In the genomic region with DNA sequence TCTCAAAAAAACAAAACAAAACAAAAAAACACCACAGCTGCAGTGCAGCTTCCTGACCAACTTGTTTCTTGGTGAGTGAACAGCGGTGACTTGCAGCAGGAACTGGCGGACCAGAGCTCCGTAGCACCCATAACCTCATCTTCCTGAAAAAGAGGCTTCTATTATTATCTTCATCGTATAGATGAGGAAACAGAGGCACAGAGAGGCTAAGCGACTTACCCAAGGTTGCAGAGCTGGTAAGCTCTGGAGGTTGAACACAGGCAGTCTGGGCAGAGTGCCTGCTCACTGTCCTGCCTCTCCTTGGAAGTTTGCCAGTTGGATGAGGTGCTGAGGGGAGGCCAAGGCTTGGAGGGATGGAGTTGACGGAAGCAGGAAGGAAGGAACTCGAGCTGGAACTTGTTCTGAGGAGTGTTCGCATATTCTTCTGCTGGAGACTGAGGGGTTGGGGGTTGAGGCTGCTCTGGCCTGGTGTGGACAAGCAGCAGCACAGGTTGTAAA, we compare ENCODE assay signal across 10 cellular contexts. TPM values are rescaled to one million over a fixed set of nuclear protein-coding genes. Genes with fewer than 3 reads are reported as not detected.
DNase-seq lines count a peak whose midpoint lies in the region; ATAC-seq and TF ChIP-seq lines count a peak whose summit lies in the region.
"Had no signal": no experiment of that assay in that cellular context is flagged by ENCODE, and none has a peak within 500 bp of the region (broad histone marks: within the 10 kb centered on the region; RNA-seq: fewer than 3 reads in every experiment).

No MANE protein-coding gene starts in this region.

- no peak overlapping the region for H2BK15ac ChIP-seq in mesenchymal stem cell (ENCODE audit: low read depth, poor library complexity, severe bottlenecking)

- CTCF ChIA-PET in activated CD8-positive, alpha-beta T cell treated with anti-CD3 and anti-CD28 coated beads, Interleukin-2, amount 10 ng/mL, durations not matched to agents 7 days and 5 days (lab: Charles Lee), result interaction anchor here (0.9 to 2.3 kb wide), 4 partner anchors 9 to 18 kb away, joined by 3 to 12 read pairs (median 3); no protein-coding TSS in a partner anchor

- H3K18ac ChIP-seq in mesenchymal stem cell (ENCODE audit: low read depth in 1 of 2, low read length in 2 of 2), result no peak overlapping the region

- no peak overlapping the region for H3K4ac ChIP-seq in mesenchymal stem cell (ENCODE audit: low read depth in 1 of 2, low read length in 2 of 2)

- H3K4me1 ChIP-seq in mesenchymal stem cell (ENCODE audit: control insufficient read depth, insufficient read depth, low read depth, low read length), result peaks cover 8% of the 10 kb centered on the region

- no peaks in the 10 kb centered on the region for H3K9me3 ChIP-seq in mesenchymal stem cell (ENCODE audit: control insufficient read depth, low read length)
- H3K9me3 ChIP-seq in WERI-Rb-1 (ENCODE audit: severe bottlenecking), result no peaks in the 10 kb centered on the region

- H3K36me3 ChIP-seq in mesenchymal stem cell (ENCODE audit: control insufficient read depth in 1 of 2, insufficient read depth in 2 of 2, low read depth in 1 of 2, low read length in 2 of 2) (no peaks in the 10 kb centered on the region), WERI-Rb-1 (no peaks in the 10 kb centered on the region)

- H3K9ac ChIP-seq in mesenchymal stem cell (ENCODE audit: low read length), result no peak overlapping the region

- peak; percentile 64 for ATAC-seq in activated CD8-positive, alpha-beta T cell treated with anti-CD3 and anti-CD28 coated beads, Interleukin-2, amount 10 ng/mL, durations not matched to agents 7 days and 5 days
- no peak for ATAC-seq in HG02970 (IDR thresholded peaks at IDR 0.05; ENCODE audit: low FRiP score, unreplicated experiment)

- TF ChIP-seq EP300 in Ishikawa (IDR thresholded peaks at IDR 0.05; ENCODE audit: borderline replicate concordance), result no peak

- no peak overlapping the region for H2BK120ac ChIP-seq in mesenchymal stem cell (ENCODE audit: low read depth, low read length)

- H3K79me1 ChIP-seq in mesenchymal stem cell (replicated peaks; ENCODE audit: low read length, poor library complexity, severe bottlenecking), result no peaks in the 10 kb centered on the region

- H2BK5ac ChIP-seq in mesenchymal stem cell (ENCODE audit: low read depth, low read length, poor library complexity, severe bottlenecking), result no peak overlapping the region

- H3K27ac Mint-ChIP-seq in activated CD8-positive, alpha-beta T cell treated with anti-CD3 and anti-CD28 coated beads, Interleukin-2, amount 10 ng/mL, durations not matched to agents 7 days and 5 days, result peak overlapping the region; percentile 77
- H3K27ac Mint-ChIP-seq: dendritic cell treated with granulocyte-macrophage colony-stimulating factor and Interleukin-4, amounts not matched to agents 40 ng/mL and 50 ng/mL, for 4 days had no signal

- H3K4me2 ChIP-seq in mesenchymal stem cell (ENCODE audit: low read length, poor library complexity, severe bottlenecking), result no peak overlapping the region

- H3K14ac ChIP-seq in mesenchymal stem cell (ENCODE audit: low read length in 2 of 2), result peak overlapping the region in 1 of 2 experiments; percentile 53

- no peak overlapping the region for H2AK5ac ChIP-seq in mesenchymal stem cell (ENCODE audit: low read length, severe bottlenecking)

- 74% methylated on average over 8 of the region's 8 CpGs for WGBS in mesenchymal stem cell

- H3K4me3 ChIP-seq in mesenchymal stem cell (ENCODE audit: insufficient read depth in 1 of 2, low read depth in 1 of 2, low read length in 2 of 2) (no peak overlapping the region), WERI-Rb-1 (ENCODE audit: low read depth, low read length) (no peak overlapping the region)
- H3K4me3 ChIP-seq: SK-N-MC had no signal

- H3K4me3 Mint-ChIP-seq in activated CD8-positive, alpha-beta T cell treated with anti-CD3 and anti-CD28 coated beads, Interleukin-2, amount 10 ng/mL, durations not matched to agents 7 days and 5 days, result peak overlapping the region; percentile 23
- H3K4me3 Mint-ChIP-seq: dendritic cell treated with granulocyte-macrophage colony-stimulating factor and Interleukin-4, amounts not matched to agents 40 ng/mL and 50 ng/mL, for 4 days had no signal

- no peak overlapping the region for H3K27ac ChIP-seq in mesenchymal stem cell (ENCODE audit: low read length, poor library complexity, severe bottlenecking)
- H3K27ac ChIP-seq in WERI-Rb-1, result no peak overlapping the region
- H3K27ac ChIP-seq: SK-N-MC had no signal

- no peak for TF ChIP-seq RAD21 in Ishikawa (IDR thresholded peaks at IDR 0.05; ENCODE audit: low read depth)

- no peak for TF ChIP-seq CTCF in WERI-Rb-1 (IDR thresholded peaks at IDR 0.05; ENCODE audit: low read depth, low read length)

- peaks cover 20% of the 10 kb centered on the region for H3K4me1 Mint-ChIP-seq in activated CD8-positive, alpha-beta T cell treated with anti-CD3 and anti-CD28 coated beads, Interleukin-2, amount 10 ng/mL, durations not matched to agents 7 days and 5 days (ENCODE audit: low read depth)

- POLR2A ChIA-PET in activated CD8-positive, alpha-beta T cell treated with anti-CD3 and anti-CD28 coated beads, Interleukin-2, amount 10 ng/mL, durations not matched to agents 7 days and 5 days (lab: Charles Lee), result interaction anchor here (1.0 to 1.9 kb wide), 3 partner anchors 11 to 45 kb away, joined by 3 to 13 read pairs (median 3); no protein-coding TSS in a partner anchor

- H3K27me3 Mint-ChIP-seq in activated CD8-positive, alpha-beta T cell treated with anti-CD3 and anti-CD28 coated beads, Interleukin-2, amount 10 ng/mL, durations not matched to agents 7 days and 5 days (ENCODE audit: low read depth), result peaks cover 2% of the 10 kb centered on the region

- H3K23ac ChIP-seq in mesenchymal stem cell (ENCODE audit: low read length in 2 of 2), result no peak overlapping the region

- H3K36me3 Mint-ChIP-seq in activated CD8-positive, alpha-beta T cell treated with anti-CD3 and anti-CD28 coated beads, Interleukin-2, amount 10 ng/mL, durations not matched to agents 7 days and 5 days (ENCODE audit: low read depth), result no peaks in the 10 kb centered on the region

- peak overlapping the region; percentile 18 for H2AFZ ChIP-seq in mesenchymal stem cell (ENCODE audit: low read depth, low read length)

- H2BK12ac ChIP-seq in mesenchymal stem cell (ENCODE audit: low read length in 2 of 2), result no peak overlapping the region

- no peaks in the 10 kb centered on the region for H3K9me3 Mint-ChIP-seq in activated CD8-positive, alpha-beta T cell treated with anti-CD3 and anti-CD28 coated beads, Interleukin-2, amount 10 ng/mL, durations not matched to agents 7 days and 5 days (ENCODE audit: insufficient read depth)
- H3K9me3 Mint-ChIP-seq: dendritic cell treated with granulocyte-macrophage colony-stimulating factor and Interleukin-4, amounts not matched to agents 40 ng/mL and 50 ng/mL, for 4 days had no signal

- DNase-seq in EL, result peak; percentile 63
- DNase-seq in activated CD8-positive, alpha-beta T cell treated with anti-CD3 and anti-CD28 coated beads, Interleukin-2, amount 10 ng/mL, durations not matched to agents 7 days and 5 days, result peak; percentile 46
- no peak for DNase-seq in mesenchymal stem cell
- no peak for DNase-seq in WERI-Rb-1
- DNase-seq in activated CD8-positive, alpha-beta memory T cell treated with anti-CD3 and anti-CD28 coated beads, Interleukin-2, amount 50 U/mL, for 48 hours, result no peak
- no peak for DNase-seq in occipital lobe (lab: John Stamatoyannopoulos, UW)

- H3K27me3 ChIP-seq in mesenchymal stem cell (ENCODE audit: control insufficient read depth in 1 of 2, insufficient read depth in 1 of 2, low read length in 2 of 2), result peaks cover 50 to 68% of the 10 kb centered on the region in 2 experiments
- no peaks in the 10 kb centered on the region for H3K27me3 ChIP-seq in WERI-Rb-1 (ENCODE audit: insufficient read depth, low read depth, severe bottlenecking)

- no peak overlapping the region for H4K91ac ChIP-seq in mesenchymal stem cell (ENCODE audit: low read length)

- no peak overlapping the region for H4K8ac ChIP-seq in mesenchymal stem cell (ENCODE audit: low read length)

TF ChIP-seq in Ishikawa, 13 proteins besides CTCF, POLR2A, EP300 and RAD21:
- TF ChIP-seq TAF1 (IDR thresholded peaks at IDR 0.05; ENCODE audit: low read depth) (no peak), CREB1 (IDR thresholded peaks at IDR 0.05; ENCODE audit: low read depth) (no peak), EGR1 (IDR thresholded peaks at IDR 0.05) (no peak), NFIC (IDR thresholded peaks at IDR 0.05) (peak; percentile 82), FOXM1 (IDR thresholded peaks at IDR 0.05; ENCODE audit: borderline replicate concordance, low read depth) (no peak)

RNA-seq across cellular contexts. Expression of a gene that starts 47.9 kb away (rescaled TPM):
- 10 to 100 TPM; 64.0 to 69.4 TPM for total RNA-seq in activated CD8-positive, alpha-beta T cell treated with anti-CD3 and anti-CD28 coated beads, Interleukin-2, amount 10 ng/mL, durations not matched to agents 7 days and 5 days
- polyA plus RNA-seq in mesenchymal stem cell (2013, experiment 1 of 2), result 64.8 TPM
- polyA plus RNA-seq in mesenchymal stem cell (2013, experiment 2 of 2), result 62.8 TPM
- 11.7 TPM for total RNA-seq in occipital lobe

Comparison
In these comparisons a context has a peak if more than half of its experiments do, and no peak if none do; other contexts are left out.
1. DNase-seq: peak in EL (single experiment) and activated CD8-positive, alpha-beta T cell treated with anti-CD3 and anti-CD28 coated beads, Interleukin-2, amount 10 ng/mL, durations not matched to agents 7 days and 5 days (single experiment); none in mesenchymal stem cell (single experiment), WERI-Rb-1 (single experiment), activated CD8-positive, alpha-beta memory T cell treated with anti-CD3 and anti-CD28 coated beads, Interleukin-2, amount 50 U/mL, for 48 hours (single experiment) and occipital lobe (single experiment).